ENCODE assay signal across 10 cellular contexts in the genomic region with DNA sequence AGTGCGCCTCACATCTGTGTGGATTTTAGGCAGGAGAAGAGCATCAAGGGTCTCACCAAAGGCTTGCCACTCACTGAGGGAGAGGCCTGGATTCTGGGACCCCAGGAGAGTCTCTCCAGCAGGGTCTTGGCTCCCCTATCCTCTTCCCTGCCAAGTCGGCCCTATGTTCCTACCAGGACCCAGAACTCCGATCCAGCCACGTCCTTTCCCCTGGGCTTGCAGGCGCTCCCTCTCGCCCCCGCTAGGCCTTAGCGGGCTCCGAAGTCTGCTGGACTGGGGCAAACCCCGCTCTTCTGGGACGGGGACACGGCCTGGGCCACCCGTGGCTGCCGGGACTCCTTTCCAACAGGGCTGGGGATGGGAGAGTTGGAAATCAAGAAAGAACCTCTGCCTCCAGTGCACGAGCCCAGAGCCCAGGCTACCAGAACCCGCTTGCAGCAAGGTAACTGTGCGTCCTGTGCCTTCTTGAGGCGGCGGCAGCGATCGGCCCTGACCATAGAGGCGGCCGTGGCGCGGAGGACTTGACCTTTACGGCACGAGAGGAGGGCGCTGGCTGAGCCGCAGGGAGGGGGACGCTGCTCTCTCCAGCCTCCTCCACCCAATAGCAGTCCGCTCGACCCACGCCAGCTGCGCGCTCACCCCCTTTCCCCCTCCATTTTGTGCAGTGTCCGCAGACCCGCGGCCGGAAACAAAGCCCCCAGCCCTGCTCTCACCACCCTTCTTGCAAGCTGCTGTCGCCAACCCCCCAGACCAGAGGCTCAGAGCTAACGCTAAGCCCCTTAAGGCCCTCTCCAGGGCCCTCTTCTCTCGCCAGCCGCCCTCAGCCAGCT. TPM values are rescaled to one million over a fixed set of nuclear protein-coding genes. Genes with fewer than 3 reads are reported as not detected.
A peak's percentile ranks its signal among the peaks of the same experiment; 100 is the strongest.
DNase-seq lines count a peak whose midpoint lies in the region; ATAC-seq and TF ChIP-seq lines count a peak whose summit lies in the region.
"Had no signal": no experiment of that assay in that cellular context is flagged by ENCODE, and none has a peak within 500 bp of the region (broad histone marks: within the 10 kb centered on the region; RNA-seq: fewer than 3 reads in every experiment).

No MANE protein-coding gene starts in this region.

- H3K4me1 ChIP-seq in SK-N-SH (ENCODE audit: control insufficient read depth in 1 of 2, insufficient read depth in 2 of 2, low read depth in 1 of 2, low read length in 1 of 2) = peaks cover 0 to 4% of the 10 kb centered on the region in 2 experiments; a peak in 1 of 4 replicates
- peaks cover 22 to 30% of the 10 kb centered on the region in 2 donors for H3K4me1 ChIP-seq in thoracic aorta (ENCODE audit: control insufficient read depth in 1 of 2, low read depth in 2 of 2)

- H3K27ac ChIP-seq in SK-N-SH (ENCODE audit: low read depth in 2 of 2, low read length in 1 of 2) = no peak overlapping the region
- H3K27ac ChIP-seq in thoracic aorta = no peak overlapping the region

- CTCF ChIA-PET in SK-N-SH (lab: Yijun Ruan, JAX) = interaction anchor here (1.1 to 10.7 kb wide), 15 partner anchors 14 to 1340 kb away, joined by 3 to 84 read pairs (median 5); partner anchors contain the start of gene HOXA5

- H3K36me3 ChIP-seq in SK-N-SH (replicated peaks in 1 of 2; ENCODE audit: control insufficient read depth in 1 of 2, insufficient read depth in 2 of 2, low read length in 1 of 2) (no peaks in the 10 kb centered on the region), thoracic aorta (no peaks in the 10 kb centered on the region)

- H3F3A ChIP-seq in SK-N-SH (replicated peaks; ENCODE audit: insufficient read depth) = peaks cover 11% of the 10 kb centered on the region

- ATAC-seq in SK-N-SH treated with all-trans-retinoic acid at 6 μM for 48 hours = no peak; the same call in 2 of the 3 replicates
- no peak for ATAC-seq in activated naive CD8-positive, alpha-beta T cell treated with anti-CD3 and anti-CD28 coated beads, Interleukin-2, amount 50 U/mL, for 24 hours
- no peak for ATAC-seq in thoracic aorta (ENCODE audit: insufficient number of reproducible peaks, low FRiP score, low read depth)
- ATAC-seq in HG02981 (IDR thresholded peaks at IDR 0.05; ENCODE audit: unreplicated experiment) = no peak
- ATAC-seq in GM21529 (IDR thresholded peaks at IDR 0.05; ENCODE audit: unreplicated experiment) = no peak

- H3K27me3 ChIP-seq in SK-N-SH (ENCODE audit: insufficient read depth) (peaks cover 89% of the 10 kb centered on the region), thoracic aorta (replicated peaks; ENCODE audit: insufficient read depth) (peaks cover 53% of the 10 kb centered on the region)

- no peaks in the 10 kb centered on the region for H3K36me3 Mint-ChIP-seq in activated naive CD8-positive, alpha-beta T cell treated with anti-CD3 and anti-CD28 coated beads, Interleukin-2, amount 50 U/mL, for 24 hours (ENCODE audit: low read depth)

- H3K4me3 ChIP-seq in SK-N-SH (ENCODE audit: low read depth in 2 of 2, low read length in 1 of 2) (no peak overlapping the region; a peak in 1 of 4 replicates), thoracic aorta (peak overlapping the region; percentile 53)

- H3K9me3 Mint-ChIP-seq in activated naive CD8-positive, alpha-beta T cell treated with anti-CD3 and anti-CD28 coated beads, Interleukin-2, amount 50 U/mL, for 24 hours = no peaks in the 10 kb centered on the region

- 25% methylated on average over 33 of the region's 43 CpGs for WGBS in SK-N-SH (ENCODE audit: low lambda C conversion rate)

- peaks cover 24% of the 10 kb centered on the region for H4K20me1 ChIP-seq in SK-N-SH (ENCODE audit: insufficient read depth)

- H3K9me3 ChIP-seq in SK-N-SH (no peaks in the 10 kb centered on the region), thoracic aorta (no peaks in the 10 kb centered on the region)

- peak overlapping the region; percentile 30; the same call in 1 of the 2 replicates for H3K4me2 ChIP-seq in SK-N-SH

- no peak overlapping the region for H3K9ac ChIP-seq in SK-N-SH

- no peak for TF ChIP-seq EP300 in SK-N-SH (IDR thresholded peaks at IDR 0.05; ENCODE audit: borderline replicate concordance in 1 of 2, low read depth in 1 of 2, low read length in 1 of 2)

- H3K9me2 ChIP-seq in SK-N-SH = no peaks in the 10 kb centered on the region

- no peak overlapping the region for H2AFZ ChIP-seq in SK-N-SH (ENCODE audit: low read depth)

- no peaks in the 10 kb centered on the region for H3K79me2 ChIP-seq in SK-N-SH (ENCODE audit: insufficient read depth)

- DNase-seq in SK-N-SH (no peak), mesenteric fat pad (ENCODE audit: low spot score) (peak; percentile 89), thoracic aorta (ENCODE audit: low spot score) (no peak), mucosa of gallbladder (ENCODE audit: low spot score) (no peak)
- DNase-seq in activated naive CD8-positive, alpha-beta T cell treated with anti-CD3 and anti-CD28 coated beads, Interleukin-2, amount 50 U/mL, for 24 hours = no peak
- DNase-seq: NCI-H1048 had no signal

- H3K27me3 Mint-ChIP-seq in activated naive CD8-positive, alpha-beta T cell treated with anti-CD3 and anti-CD28 coated beads, Interleukin-2, amount 50 U/mL, for 24 hours = peaks cover 88% of the 10 kb centered on the region

- H3K27ac Mint-ChIP-seq in activated naive CD8-positive, alpha-beta T cell treated with anti-CD3 and anti-CD28 coated beads, Interleukin-2, amount 50 U/mL, for 24 hours = peak overlapping the region; percentile 39

- TF ChIP-seq CTCF in SK-N-SH (IDR thresholded peaks at IDR 0.05) (no peak), thoracic aorta (IDR thresholded peaks at IDR 0.05) (no peak)

- POLR2A ChIA-PET in SK-N-SH (lab: Yijun Ruan, JAX) = interaction anchor here (0.5 kb wide), 1 partner anchor 813 kb away, joined by 3 read pairs; no protein-coding TSS in a partner anchor

- peaks cover 23% of the 10 kb centered on the region for H3K4me1 Mint-ChIP-seq in activated naive CD8-positive, alpha-beta T cell treated with anti-CD3 and anti-CD28 coated beads, Interleukin-2, amount 50 U/mL, for 24 hours

- TF ChIP-seq RAD21 in SK-N-SH (IDR thresholded peaks at IDR 0.05; ENCODE audit: low read length) = no peak

- no peak overlapping the region for H3K4me3 Mint-ChIP-seq in activated naive CD8-positive, alpha-beta T cell treated with anti-CD3 and anti-CD28 coated beads, Interleukin-2, amount 50 U/mL, for 24 hours

TF ChIP-seq in SK-N-SH, 30 proteins besides CTCF, POLR2A, EP300 and RAD21:
- no peak for TF ChIP-seq FOXJ3 (CRISPR knock-in tag; IDR thresholded peaks at IDR 0.05)

TF ChIP-seq in SK-N-SH treated with all-trans-retinoic acid at 6 μM for 48 hours, 23 proteins besides CTCF, POLR2A, EP300 and RAD21 (continues in another document):
- TF ChIP-seq PPARA (CRISPR knock-in tag; IDR thresholded peaks at IDR 0.05; ENCODE audit: borderline replicate concordance) = no peak
- TF ChIP-seq ISL1 (CRISPR knock-in tag; IDR thresholded peaks at IDR 0.05) = no peak
- no peak for TF ChIP-seq SNAI2 (CRISPR knock-in tag; IDR thresholded peaks at IDR 0.05)
- no peak for TF ChIP-seq GLIS3 (CRISPR knock-in tag; IDR thresholded peaks at IDR 0.05)
- no peak for TF ChIP-seq TOX (CRISPR knock-in tag; IDR thresholded peaks at IDR 0.05; ENCODE audit: borderline replicate concordance)
- no peak for TF ChIP-seq ZNF70 (CRISPR knock-in tag; IDR thresholded peaks at IDR 0.05)
- no peak for TF ChIP-seq RARB (CRISPR knock-in tag; IDR thresholded peaks at IDR 0.05)
- no peak for TF ChIP-seq OSR1 (CRISPR knock-in tag; IDR thresholded peaks at IDR 0.05)
- TF ChIP-seq, protein P1, sequence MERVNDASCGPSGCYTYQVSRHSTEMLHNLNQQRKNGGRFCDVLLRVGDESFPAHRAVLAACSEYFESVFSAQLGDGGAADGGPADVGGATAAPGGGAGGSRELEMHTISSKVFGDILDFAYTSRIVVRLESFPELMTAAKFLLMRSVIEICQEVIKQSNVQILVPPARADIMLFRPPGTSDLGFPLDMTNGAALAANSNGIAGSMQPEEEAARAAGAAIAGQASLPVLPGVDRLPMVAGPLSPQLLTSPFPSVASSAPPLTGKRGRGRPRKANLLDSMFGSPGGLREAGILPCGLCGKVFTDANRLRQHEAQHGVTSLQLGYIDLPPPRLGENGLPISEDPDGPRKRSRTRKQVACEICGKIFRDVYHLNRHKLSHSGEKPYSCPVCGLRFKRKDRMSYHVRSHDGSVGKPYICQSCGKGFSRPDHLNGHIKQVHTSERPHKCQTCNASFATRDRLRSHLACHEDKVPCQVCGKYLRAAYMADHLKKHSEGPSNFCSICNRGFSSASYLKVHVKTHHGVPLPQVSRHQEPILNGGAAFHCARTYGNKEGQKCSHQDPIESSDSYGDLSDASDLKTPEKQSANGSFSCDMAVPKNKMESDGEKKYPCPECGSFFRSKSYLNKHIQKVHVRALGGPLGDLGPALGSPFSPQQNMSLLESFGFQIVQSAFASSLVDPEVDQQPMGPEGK (CRISPR knock-in tag; IDR thresholded peaks at IDR 0.05; ENCODE audit: borderline replicate concordance) = no peak
- no peak for TF ChIP-seq TCF4 (CRISPR knock-in tag; IDR thresholded peaks at IDR 0.05; ENCODE audit: borderline replicate concordance)
- TF ChIP-seq ARNTL (CRISPR knock-in tag; IDR thresholded peaks at IDR 0.05; ENCODE audit: borderline replicate concordance, low read depth) = no peak

RNA-seq across cellular contexts. Expression of gene HOXA11, which starts 6.9 kb away (rescaled TPM):
- not detected in 2 replicates for polyA plus RNA-seq in SK-N-SH (2012; rRNA removed)
- polyA plus RNA-seq in SK-N-SH (2012; cell fraction: cytosol; rRNA removed) = not detected in 2 replicates
- not detected in 2 replicates for polyA plus RNA-seq in SK-N-SH (2012; cell fraction: nucleus; rRNA removed)
- total RNA-seq in mesenteric fat pad = 6.1 TPM
- 1 to 10 TPM in 1 of 2 donors, under 1 TPM in 1; 0.28 to 3.7 TPM for total RNA-seq in thoracic aorta
- total RNA-seq in mucosa of gallbladder = not detected

RNA-seq across cellular contexts. Expression of gene HOXA13, which starts 8.0 kb away (rescaled TPM):
- not detected in 2 replicates for polyA plus RNA-seq in SK-N-SH (2012; rRNA removed)
- polyA plus RNA-seq in SK-N-SH (2012; cell fraction: cytosol; rRNA removed) = not detected in 2 replicates
- polyA plus RNA-seq in SK-N-SH (2012; cell fraction: nucleus; rRNA removed) = not detected in 2 replicates
- 1.9 TPM for total RNA-seq in mesenteric fat pad
- total RNA-seq in thoracic aorta = under 1 TPM in 1 of 2 donors, not detected in 1; 0.14 TPM
- total RNA-seq in mucosa of gallbladder = 0.06 TPM

RNA-seq across cellular contexts. Expression of gene HOXA10, which starts 17.8 kb away (rescaled TPM):
- polyA plus RNA-seq in SK-N-SH (2012; rRNA removed) = not detected in 2 replicates
- polyA plus RNA-seq in SK-N-SH (2012; cell fraction: cytosol; rRNA removed) = not detected in 2 replicates
- not detected in 2 replicates for polyA plus RNA-seq in SK-N-SH (2012; cell fraction: nucleus; rRNA removed)
- total RNA-seq in mesenteric fat pad = 19.7 TPM
- under 1 TPM in 1 of 2 donors, not detected in 1; 0.81 TPM for total RNA-seq in thoracic aorta
- total RNA-seq in mucosa of gallbladder = 0.12 TPM

RNA-seq across cellular contexts. Expression of gene HOXA9, which starts 26.6 kb away (rescaled TPM):
- not detected in 2 replicates for polyA plus RNA-seq in SK-N-SH (2012; rRNA removed)
- polyA plus RNA-seq in SK-N-SH (2012; cell fraction: cytosol; rRNA removed) = not detected in 2 replicates
- not detected in 2 replicates for polyA plus RNA-seq in SK-N-SH (2012; cell fraction: nucleus; rRNA removed)
- total RNA-seq in mesenteric fat pad (10.4 TPM), thoracic aorta (not detected), mucosa of gallbladder (0.17 TPM)

RNA-seq across cellular contexts. Expression of gene HOXA7, which starts 35.5 kb away (rescaled TPM):
- not detected in 2 replicates for polyA plus RNA-seq in SK-N-SH (2012; rRNA removed)
- polyA plus RNA-seq in SK-N-SH (2012; cell fraction: cytosol; rRNA removed) = not detected in 2 replicates
- polyA plus RNA-seq in SK-N-SH (2012; cell fraction: nucleus; rRNA removed) = not detected in 2 replicates
- 7.5 TPM for total RNA-seq in mesenteric fat pad
- under 1 TPM; 0.28 to 0.54 TPM for total RNA-seq in thoracic aorta
- not detected for total RNA-seq in mucosa of gallbladder
- total RNA-seq: A172 had no signal

Comparison
In these comparisons a context has a peak if more than half of its experiments do, and no peak if none do; other contexts are left out.
1. RNA of gene HOXA10, which starts 17.8 kb away (total RNA-seq): 19.7 TPM in mesenteric fat pad (single experiment); 0.81 TPM in thoracic aorta and 0.12 TPM in mucosa of gallbladder (single experiment); every median in the first group is over 10 times any median in the second.